Comparison of ENCODE assay signal across 1 cellular context in genomic region chr6:159979136-159979874, GRCh38.
TF ChIP-seq lines count a peak whose summit lies in the region.

No MANE protein-coding gene starts in this region.

TF ChIP-seq in K562, 482 proteins besides CTCF, POLR2A, EP300 and RAD21 (continued from another document):
- TF ChIP-seq ZBTB40 (IDR thresholded peaks at IDR 0.05): no peak
- no peak for TF ChIP-seq ZBTB40 (CRISPR knock-in tag; IDR thresholded peaks at IDR 0.05)
- TF ChIP-seq BRD4 (IDR thresholded peaks at IDR 0.05): no peak
- TF ChIP-seq TRIM24 (IDR thresholded peaks at IDR 0.05): no peak
- TF ChIP-seq FOXJ2 (tag; IDR thresholded peaks at IDR 0.05): no peak
- TF ChIP-seq SMARCC2 (IDR thresholded peaks at IDR 0.05; ENCODE audit: low read depth): no peak
- no peak for TF ChIP-seq ZNF518B (CRISPR knock-in tag; IDR thresholded peaks at IDR 0.05)
- no peak for TF ChIP-seq ZBTB11 (CRISPR knock-in tag; IDR thresholded peaks at IDR 0.05)
- no peak for TF ChIP-seq NRF1 (conservative IDR thresholded peaks at IDR 0.05 in 1 of 2, IDR thresholded peaks at IDR 0.05 in 1 of 2)
- no peak for TF ChIP-seq HMG20A (CRISPR knock-in tag; conservative IDR thresholded peaks at IDR 0.05)
- no peak for TF ChIP-seq HDAC2 (IDR thresholded peaks at IDR 0.05)
- TF ChIP-seq MAX (CRISPR knock-in tag; IDR thresholded peaks at IDR 0.05): peak; percentile 89
- TF ChIP-seq ZBTB49 (CRISPR knock-in tag; IDR thresholded peaks at IDR 0.05; ENCODE audit: borderline replicate concordance): no peak
- TF ChIP-seq RCOR1 (IDR thresholded peaks at IDR 0.05; ENCODE audit: borderline replicate concordance in 1 of 2, low read depth in 2 of 2, low read length in 2 of 2): no peak
- no peak for TF ChIP-seq ZNF354B (CRISPR knock-in tag; IDR thresholded peaks at IDR 0.05)
- TF ChIP-seq PHF20 (IDR thresholded peaks at IDR 0.05; ENCODE audit: partially characterized antibody): no peak
- no peak for TF ChIP-seq HNRNPLL (IDR thresholded peaks at IDR 0.05; ENCODE audit: low read depth, low read length, poor library complexity, severe bottlenecking)
- TF ChIP-seq NKRF (IDR thresholded peaks at IDR 0.05; ENCODE audit: borderline replicate concordance): 0 out of 2 replicates have a peak, but pooled peaks have one; percentile 11
- TF ChIP-seq E2F6 (IDR thresholded peaks at IDR 0.05; ENCODE audit: borderline replicate concordance in 1 of 2, extremely low read depth in 1 of 2, insufficient read depth in 1 of 2, insufficient read length in 1 of 2, low read depth in 1 of 2, low read length in 1 of 2, poor library complexity in 1 of 2, severe bottlenecking in 1 of 2): peak; percentile 73 to 96
- TF ChIP-seq ZNF696 (CRISPR knock-in tag; conservative IDR thresholded peaks at IDR 0.05): no peak
- TF ChIP-seq ARID3B (CRISPR knock-in tag; IDR thresholded peaks at IDR 0.05; ENCODE audit: borderline replicate concordance): no peak
- 0 out of 2 replicates have a peak, but pooled peaks have one; percentile 69 for TF ChIP-seq FOXK1 (CRISPR knock-in tag; IDR thresholded peaks at IDR 0.05; ENCODE audit: borderline replicate concordance)
